In the genomic region with DNA sequence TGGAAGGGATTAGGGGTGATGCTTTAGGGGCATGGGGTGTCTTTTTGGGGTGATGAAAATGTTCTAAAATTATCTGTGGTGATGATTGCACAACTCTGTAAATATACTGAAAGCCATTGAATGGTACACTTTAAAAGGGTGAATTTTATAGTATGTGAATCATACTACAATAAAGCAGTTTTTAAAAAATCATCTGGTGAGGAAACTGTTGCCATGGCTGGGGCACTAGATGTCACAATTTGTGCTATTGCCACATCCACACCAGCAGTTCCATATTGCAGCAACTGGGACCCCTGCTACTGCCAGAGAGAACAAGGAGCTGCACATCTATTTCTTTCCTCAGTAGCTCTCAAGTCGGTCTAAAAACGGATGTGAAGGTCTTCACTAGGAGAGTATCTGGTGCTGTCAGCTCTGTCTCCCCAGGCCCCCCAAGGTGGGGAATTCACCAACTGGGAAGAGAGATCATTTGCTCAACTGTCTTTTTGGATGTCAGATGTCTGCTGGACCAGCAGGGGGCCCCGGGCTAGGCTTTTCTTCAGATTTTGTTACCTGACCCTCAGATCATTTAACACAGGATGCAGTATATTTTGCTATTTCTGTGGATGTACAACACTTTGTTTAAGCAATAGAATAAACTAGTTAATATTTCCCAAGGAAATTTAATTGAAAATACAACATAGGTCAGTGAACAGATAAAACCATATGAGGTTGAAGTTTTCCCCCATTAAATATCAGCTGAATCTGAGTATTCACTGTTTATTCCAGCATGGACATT, we compare ENCODE assay signal across 8 cellular contexts. TPM values are rescaled to one million over a fixed set of nuclear protein-coding genes. Genes with fewer than 3 reads are reported as not detected.
A peak's percentile ranks its signal among the peaks of the same experiment; 100 is the strongest.
DNase-seq lines count a peak whose midpoint lies in the region; ATAC-seq, FAIRE-seq and TF ChIP-seq lines count a peak whose summit lies in the region.

No MANE protein-coding gene starts in this region.

- no peak overlapping the region for H3K4me3 Mint-ChIP-seq in astrocyte (ENCODE audit: unreplicated experiment)
- H3K4me3 Mint-ChIP-seq in naive thymus-derived CD4-positive, alpha-beta T cell, result no peak overlapping the region

- no peaks in the 10 kb centered on the region for H3K27me3 ChIP-seq in astrocyte (ENCODE audit: insufficient read depth, low read length)
- no peaks in the 10 kb centered on the region for H3K27me3 ChIP-seq in naive thymus-derived CD4-positive, alpha-beta T cell (ENCODE audit: control insufficient read depth in 2 of 2, insufficient read depth in 2 of 2, low read length in 2 of 2)

- no peaks in the 10 kb centered on the region for H3K9me3 Mint-ChIP-seq in astrocyte (ENCODE audit: unreplicated experiment)
- H3K9me3 Mint-ChIP-seq in naive thymus-derived CD4-positive, alpha-beta T cell, result peaks cover 0 to 7% (median 2%) of the 10 kb centered on the region in 11 donors

- H3K9me3 ChIP-seq in OCI-LY7 (ENCODE audit: low read length) (no peaks in the 10 kb centered on the region), astrocyte (ENCODE audit: insufficient read depth, low read depth, low read length) (no peaks in the 10 kb centered on the region)
- no peaks in the 10 kb centered on the region for H3K9me3 ChIP-seq in naive thymus-derived CD4-positive, alpha-beta T cell (ENCODE audit: control insufficient read depth in 2 of 3, low read length in 3 of 3)

- no peaks in the 10 kb centered on the region for H3K9me2 ChIP-seq in OCI-LY7 (ENCODE audit: insufficient read depth, low read length)

- TF ChIP-seq CTCF in OCI-LY7 (conservative IDR thresholded peaks at IDR 0.05; ENCODE audit: low read length) (peak; percentile 85), astrocyte (IDR thresholded peaks at IDR 0.05; ENCODE audit: insufficient read depth, low read depth, low read length) (peak; percentile 50)

- ATAC-seq in naive thymus-derived CD4-positive, alpha-beta T cell, result peak; percentile 52
- no peak for ATAC-seq in GM19467 (IDR thresholded peaks at IDR 0.05; ENCODE audit: unreplicated experiment)
- no peak for ATAC-seq in GM21528 (IDR thresholded peaks at IDR 0.05; ENCODE audit: low FRiP score, unreplicated experiment)

- peaks cover 6% of the 10 kb centered on the region for H3K36me3 Mint-ChIP-seq in astrocyte (ENCODE audit: low read depth, unreplicated experiment)
- H3K36me3 Mint-ChIP-seq in naive thymus-derived CD4-positive, alpha-beta T cell, result no peaks in the 10 kb centered on the region

- POLR2A ChIA-PET in OCI-LY7 (lab: Charles Lee), result interaction anchor here (0.7 kb wide), 1 partner anchor 486 kb away, joined by 3 read pairs; no protein-coding TSS in a partner anchor
- POLR2A ChIA-PET in naive thymus-derived CD4-positive, alpha-beta T cell (lab: Charles Lee), result no interaction called here

- H3K4me1 ChIP-seq in OCI-LY7 (ENCODE audit: insufficient read depth, low read length, poor library complexity, severe bottlenecking), result no peaks in the 10 kb centered on the region
- H3K4me1 ChIP-seq in astrocyte (ENCODE audit: insufficient read depth, low read length), result no peaks in the 10 kb centered on the region
- H3K4me1 ChIP-seq in naive thymus-derived CD4-positive, alpha-beta T cell (ENCODE audit: control insufficient read depth in 2 of 2, insufficient read depth in 2 of 2, low read length in 2 of 2), result no peaks in the 10 kb centered on the region

- H3K4me1 Mint-ChIP-seq in astrocyte (ENCODE audit: low read depth, unreplicated experiment), result no peaks in the 10 kb centered on the region
- peaks cover 0 to 17% (median 6%) of the 10 kb centered on the region in 7 donors for H3K4me1 Mint-ChIP-seq in naive thymus-derived CD4-positive, alpha-beta T cell

- H3K79me2 ChIP-seq in OCI-LY7 (ENCODE audit: insufficient read depth, low read depth, low read length) (no peaks in the 10 kb centered on the region), astrocyte (ENCODE audit: insufficient read depth, low read length) (no peaks in the 10 kb centered on the region)

- H3K27ac ChIP-seq in OCI-LY7 (ENCODE audit: low read depth, low read length, poor library complexity, severe bottlenecking) (no peak overlapping the region), astrocyte (ENCODE audit: low read depth, low read length) (no peak overlapping the region)
- no peak overlapping the region for H3K27ac ChIP-seq in naive thymus-derived CD4-positive, alpha-beta T cell (ENCODE audit: low read depth, low read length)

- H3K9ac ChIP-seq in astrocyte (ENCODE audit: low read length), result no peak overlapping the region

- H2AFZ ChIP-seq in OCI-LY7 (ENCODE audit: low read length) (no peak overlapping the region), astrocyte (ENCODE audit: low read depth, low read length) (no peak overlapping the region)

- FAIRE-seq in astrocyte (lab: Jason Lieb, UNC), result no peak

- H3K4me3 ChIP-seq in OCI-LY7 (ENCODE audit: low read depth, low read length, poor library complexity, severe bottlenecking), result no peak overlapping the region
- H3K4me3 ChIP-seq in astrocyte (ENCODE audit: insufficient read depth, low read depth, low read length), result no peak overlapping the region
- H3K4me3 ChIP-seq in naive thymus-derived CD4-positive, alpha-beta T cell (ENCODE audit: low read length), result no peak overlapping the region

- BruUV-seq in OCI-LY7 (replicated peaks; lab: Mats Ljungman, UMichigan), result no TSS peak

- H3K27ac Mint-ChIP-seq in astrocyte (ENCODE audit: unreplicated experiment), result no peak overlapping the region
- no peak overlapping the region for H3K27ac Mint-ChIP-seq in naive thymus-derived CD4-positive, alpha-beta T cell

- intact Hi-C loops in OCI-LY7 (cut with micrococcal nuclease; ENCODE audit: unreplicated experiment), result loop anchor here (1.0 to 5.0 kb wide), 2 partner anchors 155 to 381 kb away; no protein-coding TSS in a partner anchor
- intact Hi-C loops in naive thymus-derived CD4-positive, alpha-beta T cell (cut with micrococcal nuclease), result loop anchor here (1.0 to 5.0 kb wide), 4 partner anchors 70 to 381 kb away; no protein-coding TSS in a partner anchor

- CTCF ChIA-PET in OCI-LY7 (lab: Charles Lee; ENCODE audit: unreplicated experiment), result interaction anchor here (0.5 kb wide), 1 partner anchor 130 kb away, joined by 4 read pairs; no protein-coding TSS in a partner anchor
- CTCF ChIA-PET in naive thymus-derived CD4-positive, alpha-beta T cell (lab: Charles Lee), result interaction anchor here (0.5 to 1.5 kb wide), 4 partner anchors 32 to 72 kb away, joined by 3 to 4 read pairs (median 3); no protein-coding TSS in a partner anchor

- DNase-seq in activated effector memory CD4-positive, alpha-beta T cell treated with anti-CD3 and anti-CD28 coated beads, Interleukin-2, amount 50 U/mL, for 16 hours, result peak; percentile 71
- DNase-seq in activated effector memory CD4-positive, alpha-beta T cell treated with Interleukin-2 at 50 U/mL for 16 hours, result no peak
- DNase-seq in OCI-LY7 (ENCODE audit: low spot score) (peak; percentile 29), astrocyte (ENCODE audit: low read depth) (no peak), KG1 (lab: John Stamatoyannopoulos, UW) (no peak)
- DNase-seq in naive thymus-derived CD4-positive, alpha-beta T cell, result peak in 7 of 9 donors; percentile 14 to 55 (median 52)

- no peak overlapping the region for H3K4me2 ChIP-seq in OCI-LY7 (ENCODE audit: low read length)
- no peak overlapping the region for H3K4me2 ChIP-seq in astrocyte (ENCODE audit: low read length)

- H3K36me3 ChIP-seq in OCI-LY7 (ENCODE audit: insufficient read depth, low read length) (no peaks in the 10 kb centered on the region), astrocyte (ENCODE audit: insufficient read depth, low read length) (no peaks in the 10 kb centered on the region)
- no peaks in the 10 kb centered on the region for H3K36me3 ChIP-seq in naive thymus-derived CD4-positive, alpha-beta T cell (ENCODE audit: control insufficient read depth in 2 of 3, insufficient read depth in 3 of 3, low read length in 3 of 3)

- no peaks in the 10 kb centered on the region for H3K27me3 Mint-ChIP-seq in astrocyte (ENCODE audit: low read depth, unreplicated experiment)
- no peaks in the 10 kb centered on the region for H3K27me3 Mint-ChIP-seq in naive thymus-derived CD4-positive, alpha-beta T cell

- no peaks in the 10 kb centered on the region for H4K20me1 ChIP-seq in OCI-LY7 (ENCODE audit: insufficient read depth, low read length)
- no peaks in the 10 kb centered on the region for H4K20me1 ChIP-seq in astrocyte (ENCODE audit: insufficient read depth, low read length)

RNA-seq across cellular contexts. Expression of a gene that starts 13.2 kb away (rescaled TPM):
- total RNA-seq in OCI-LY7 (2014; rRNA removed; shearing (Covaris generic)), result 0.13 and 0.15 TPM in 2 replicates
- total RNA-seq in OCI-LY7 (2022) (0.13 and 0.21 TPM in 2 replicates), astrocyte (1.2 and 1.5 TPM in 2 replicates)
- under 1 TPM; 0.11 to 0.27 (median 0.15) TPM for total RNA-seq in naive thymus-derived CD4-positive, alpha-beta T cell
- polyA plus RNA-seq in naive thymus-derived CD4-positive, alpha-beta T cell, result under 1 TPM in 1 of 2 donors, not detected in 1; 0.08 TPM

Comparison
In these comparisons a context has a peak if more than half of its experiments do, and no peak if none do; other contexts are left out.
1. DNase-seq: peak in activated effector memory CD4-positive, alpha-beta T cell treated with anti-CD3 and anti-CD28 coated beads, Interleukin-2, amount 50 U/mL, for 16 hours (single experiment), OCI-LY7 (single experiment) and naive thymus-derived CD4-positive, alpha-beta T cell (7 of 9); none in activated effector memory CD4-positive, alpha-beta T cell treated with Interleukin-2 at 50 U/mL for 16 hours (single experiment), astrocyte (single experiment) and KG1 (single experiment).